In genomic region chr15:98952381-98952803, GRCh38 we compare ENCODE assay signal across 8 cellular contexts. TPM values are rescaled to one million over a fixed set of nuclear protein-coding genes. Genes with fewer than 3 reads are reported as not detected.
DNase-seq lines count a peak whose midpoint lies in the region; ATAC-seq lines count a peak whose summit lies in the region.

No MANE protein-coding gene starts in this region.

- no peaks in the 10 kb centered on the region for H3K9me3 ChIP-seq in skeletal muscle tissue (ENCODE audit: control insufficient read depth in 3 of 3, low read length in 3 of 3)

- intact Hi-C loops in activated CD4-positive, alpha-beta memory T cell treated with anti-CD3 and anti-CD28 coated beads for 36 hours (cut with micrococcal nuclease), result loop anchor here (1.0 to 2.0 kb wide), 2 partner anchors 15 to 106 kb away; no protein-coding TSS in a partner anchor

- H3K27ac ChIP-seq in skeletal muscle tissue (ENCODE audit: low read depth, low read length), result peak overlapping the region; percentile 79

- H3K27me3 ChIP-seq in skeletal muscle tissue (ENCODE audit: control insufficient read depth in 3 of 3, insufficient read depth in 3 of 3, low read length in 3 of 3), result no peaks in the 10 kb centered on the region

- peaks cover 18% of the 10 kb centered on the region for H3K4me1 Mint-ChIP-seq in activated CD4-positive, alpha-beta memory T cell treated with anti-CD3 and anti-CD28 coated beads for 36 hours (ENCODE audit: low read depth)

- H3K9ac ChIP-seq in skeletal muscle tissue (ENCODE audit: low read depth in 1 of 3, low read length in 3 of 3), result no peak overlapping the region

- H3K36me3 Mint-ChIP-seq in activated CD4-positive, alpha-beta memory T cell treated with anti-CD3 and anti-CD28 coated beads for 36 hours, result peaks cover 2% of the 10 kb centered on the region

- DNase-seq in NK-92 treated with Interleukin-12 subunit alpha and Interleukin-12 subunit beta, amount 100 ng/mL, for 24 hours (lab: John Stamatoyannopoulos, UW), result peak; percentile 65
- no peak for DNase-seq in NK-92 (lab: John Stamatoyannopoulos, UW; ENCODE audit: unreplicated experiment)
- DNase-seq in activated CD4-positive, alpha-beta memory T cell treated with anti-CD3 and anti-CD28 coated beads for 36 hours, result peak; percentile 55
- no peak for DNase-seq in AG08395 (ENCODE audit: low spot score)
- no peak for DNase-seq in globus pallidus (ENCODE audit: low spot score)
- no peak for DNase-seq in SK-N-DZ (ENCODE audit: low spot score)

- peak overlapping the region; percentile 58 for H3K27ac Mint-ChIP-seq in activated CD4-positive, alpha-beta memory T cell treated with anti-CD3 and anti-CD28 coated beads for 36 hours

- H3K27me3 Mint-ChIP-seq in activated CD4-positive, alpha-beta memory T cell treated with anti-CD3 and anti-CD28 coated beads for 36 hours, result no peaks in the 10 kb centered on the region

- no peak overlapping the region for H3K4me3 Mint-ChIP-seq in activated CD4-positive, alpha-beta memory T cell treated with anti-CD3 and anti-CD28 coated beads for 36 hours

- H3K4me1 ChIP-seq in skeletal muscle tissue (ENCODE audit: control insufficient read depth in 3 of 3, insufficient read depth in 3 of 3, low read length in 3 of 3), result peaks cover 35 to 68% (median 55%) of the 10 kb centered on the region in 3 donors

- CTCF ChIA-PET in activated CD4-positive, alpha-beta memory T cell treated with anti-CD3 and anti-CD28 coated beads for 36 hours (lab: Charles Lee), result no interaction called here

- POLR2A ChIA-PET in activated CD4-positive, alpha-beta memory T cell treated with anti-CD3 and anti-CD28 coated beads for 36 hours (lab: Charles Lee), result no interaction called here

- peak; percentile 94 for ATAC-seq in HG02852 (IDR thresholded peaks at IDR 0.05; ENCODE audit: unreplicated experiment)

- H3K4me3 ChIP-seq in skeletal muscle tissue (ENCODE audit: low read length in 3 of 3), result no peak overlapping the region

- H3K36me3 ChIP-seq in skeletal muscle tissue (ENCODE audit: control insufficient read depth in 3 of 3, insufficient read depth in 3 of 3, low read length in 3 of 3), result peaks cover 10 to 25% (median 20%) of the 10 kb centered on the region in 3 donors

- no peaks in the 10 kb centered on the region for H3K9me3 Mint-ChIP-seq in activated CD4-positive, alpha-beta memory T cell treated with anti-CD3 and anti-CD28 coated beads for 36 hours

RNA-seq across cellular contexts. Expression of gene PGPEP1L, which starts 55.2 kb away (rescaled TPM):
- total RNA-seq in activated CD4-positive, alpha-beta memory T cell treated with anti-CD3 and anti-CD28 coated beads for 36 hours, result not detected
- 1.0 TPM for total RNA-seq in skeletal muscle tissue
- not detected in 2 replicates for polyA plus RNA-seq in SK-N-DZ (2014; cell fraction: cytosol; rRNA removed)
- polyA plus RNA-seq in SK-N-DZ (2014; cell fraction: nucleus; rRNA removed), result not detected in 2 replicates

Comparison
In these comparisons a context has a peak if more than half of its experiments do, and no peak if none do; other contexts are left out.
1. DNase-seq: peak in NK-92 treated with Interleukin-12 subunit alpha and Interleukin-12 subunit beta, amount 100 ng/mL, for 24 hours (single experiment) and activated CD4-positive, alpha-beta memory T cell treated with anti-CD3 and anti-CD28 coated beads for 36 hours (single experiment); none in NK-92 (single experiment), AG08395 (single experiment), globus pallidus (single experiment) and SK-N-DZ (single experiment).